1 cellular context compared by ENCODE assay signal in the genomic region with DNA sequence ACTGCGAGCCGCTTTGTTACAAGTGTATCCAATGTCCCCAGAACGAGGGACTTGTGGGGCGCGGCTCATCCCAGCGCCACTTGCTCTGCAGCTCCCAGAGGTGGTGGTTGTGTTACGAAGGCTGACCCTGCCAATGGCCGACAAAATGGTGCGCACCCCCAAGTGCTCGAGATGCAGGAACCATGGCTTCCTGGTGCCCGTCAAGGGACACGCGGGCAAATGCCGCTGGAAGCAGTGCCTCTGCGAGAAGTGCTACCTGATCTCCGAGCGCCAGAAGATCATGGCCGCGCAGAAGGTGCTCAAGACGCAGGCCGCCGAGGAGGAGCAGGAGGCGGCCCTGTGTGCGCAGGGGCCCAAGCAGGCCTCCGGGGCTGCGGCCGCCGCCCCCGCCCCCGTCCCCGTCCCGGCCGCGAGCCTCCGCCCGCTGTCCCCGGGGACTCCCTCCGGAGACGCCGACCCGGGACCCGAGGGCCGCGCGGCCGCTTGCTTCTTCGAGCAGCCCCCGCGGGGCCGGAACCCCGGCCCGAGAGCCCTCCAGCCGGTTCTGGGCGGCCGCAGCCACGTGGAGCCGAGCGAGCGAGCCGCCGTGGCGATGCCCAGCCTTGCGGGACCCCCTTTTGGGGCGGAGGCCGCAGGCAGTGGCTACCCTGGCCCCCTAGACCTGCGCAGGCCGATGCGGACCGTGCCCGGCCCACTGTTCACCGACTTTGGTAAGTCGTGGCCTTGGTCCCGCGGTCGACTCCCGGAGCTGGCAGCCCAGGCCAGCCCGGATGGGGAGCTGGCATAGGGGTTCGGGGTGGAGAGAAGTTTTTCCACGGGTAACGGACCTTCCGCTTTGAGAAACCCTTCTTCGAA.
TF ChIP-seq lines count a peak whose summit lies in the region.

A gene (plus strand): TSS at position 79 of the 855 bp plus-strand sequence. CDS start 55 bp downstream, at position 134.

TF ChIP-seq in H1, 55 proteins besides CTCF, POLR2A, EP300 and RAD21 (continued from another document):
- TF ChIP-seq, protein P1, sequence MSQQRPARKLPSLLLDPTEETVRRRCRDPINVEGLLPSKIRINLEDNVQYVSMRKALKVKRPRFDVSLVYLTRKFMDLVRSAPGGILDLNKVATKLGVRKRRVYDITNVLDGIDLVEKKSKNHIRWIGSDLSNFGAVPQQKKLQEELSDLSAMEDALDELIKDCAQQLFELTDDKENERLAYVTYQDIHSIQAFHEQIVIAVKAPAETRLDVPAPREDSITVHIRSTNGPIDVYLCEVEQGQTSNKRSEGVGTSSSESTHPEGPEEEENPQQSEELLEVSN (IDR thresholded peaks at IDR 0.05) = no peak
- no peak for TF ChIP-seq YY1 (IDR thresholded peaks at IDR 0.05; ENCODE audit: low read depth, low read length)
